In the genomic region with DNA sequence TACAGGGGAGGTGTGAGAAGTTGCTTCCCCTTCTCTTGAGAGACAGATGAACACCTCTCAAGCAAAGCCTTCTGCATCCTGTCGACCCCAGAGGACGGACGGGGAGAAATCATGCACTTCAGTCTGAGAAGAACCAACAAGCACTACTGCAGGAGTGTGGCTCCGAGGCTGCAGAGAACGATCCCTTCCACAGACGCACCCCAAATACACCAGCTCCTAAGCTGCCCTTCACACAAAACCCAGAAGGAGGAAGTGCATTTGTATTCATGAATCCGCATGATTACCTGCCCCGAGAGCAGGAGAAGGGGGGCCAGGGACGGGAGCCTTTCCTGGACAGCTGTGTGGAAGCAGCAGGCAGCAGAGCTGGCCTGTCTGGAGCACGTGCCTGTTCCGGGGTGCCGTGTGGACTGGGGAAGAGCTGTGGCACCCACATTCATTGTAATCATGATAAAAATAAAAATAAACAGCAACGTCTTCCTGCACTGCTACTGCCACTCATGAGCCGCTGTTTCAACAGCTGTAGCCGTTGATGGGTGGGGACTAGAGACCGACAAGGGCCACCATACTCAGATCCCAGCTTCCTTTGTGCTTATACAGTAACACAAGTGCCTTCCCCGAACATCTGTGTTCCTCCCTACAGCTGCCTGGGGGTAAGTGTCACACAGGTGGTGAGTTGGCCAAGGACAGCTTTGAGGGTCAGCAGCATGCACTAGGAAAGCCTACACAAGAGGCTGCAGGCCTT, we compare ENCODE assay signal across 13 cellular contexts. TPM values are rescaled to one million over a fixed set of nuclear protein-coding genes. Genes with fewer than 3 reads are reported as not detected.
DNase-seq lines count a peak whose midpoint lies in the region; ATAC-seq and TF ChIP-seq lines count a peak whose summit lies in the region.
"Had no signal": no experiment of that assay in that cellular context is flagged by ENCODE, and none has a peak within 500 bp of the region (broad histone marks: within the 10 kb centered on the region; RNA-seq: fewer than 3 reads in every experiment).

No MANE protein-coding gene starts in this region.

- peak overlapping the region; percentile 71 for H3K27ac Mint-ChIP-seq in T-helper 2 cell treated with Interferon-gamma antibody and Interleukin-4, amounts not matched to agents 5 μg/mL and 100 μg/mL, for 36 hours
- peak overlapping the region; percentile 55 for H3K27ac Mint-ChIP-seq in activated naive CD8-positive, alpha-beta T cell treated with anti-CD3 and anti-CD28 coated beads, Interleukin-2, amount 10 ng/mL, durations not matched to agents 7 days and 5 days

- H3K27ac ChIP-seq in psoas muscle (peak overlapping the region; percentile 46), colonic mucosa (no peak overlapping the region)

- no peaks in the 10 kb centered on the region for H3K9me3 ChIP-seq in psoas muscle
- H3K9me3 ChIP-seq in colonic mucosa: no peaks in the 10 kb centered on the region

- H3K9me3 Mint-ChIP-seq in T-helper 2 cell treated with Interferon-gamma antibody and Interleukin-4, amounts not matched to agents 5 μg/mL and 100 μg/mL, for 36 hours: no peaks in the 10 kb centered on the region
- H3K9me3 Mint-ChIP-seq in activated naive CD8-positive, alpha-beta T cell treated with anti-CD3 and anti-CD28 coated beads, Interleukin-2, amount 10 ng/mL, durations not matched to agents 7 days and 5 days: peaks cover 4% of the 10 kb centered on the region

- WGBS in psoas muscle, 3 donors: 49 to 52% (median 51%) methylated on average over 17 of the region's 17 CpGs

- H3K36me3 ChIP-seq in psoas muscle (ENCODE audit: insufficient read depth in 1 of 2, low read depth in 1 of 2) (peaks cover 16 to 99% of the 10 kb centered on the region in 2 donors), colonic mucosa (no peaks in the 10 kb centered on the region)

- no peak for DNase-seq in T-helper 2 cell treated with Interferon-gamma antibody and Interleukin-4, amounts not matched to agents 5 μg/mL and 100 μg/mL, for 36 hours (ENCODE audit: low spot score)
- DNase-seq in T-helper 2 cell (no peak), psoas muscle (no peak), hepatic stellate cell (ENCODE audit: low spot score) (no peak), colonic mucosa (no peak)
- no peak for DNase-seq in activated naive CD8-positive, alpha-beta T cell treated with anti-CD3 and anti-CD28 coated beads, Interleukin-2, amount 10 ng/mL, durations not matched to agents 7 days and 5 days
- DNase-seq: activated effector memory CD4-positive, alpha-beta T cell treated with anti-CD3 and anti-CD28 coated beads, Interleukin-2, amount 50 U/mL, for 16 hours; EL; kidney glomerular epithelial cell; SHP77 treated with DMSO at 0.1 percent for 48 hours; stimulated activated CD4-positive, alpha-beta T cell treated with anti-CD3 and anti-CD28 coated beads, Interleukin-2, amount 100 ng/mL, for 24 hours had no signal

- H3K9ac ChIP-seq in colonic mucosa (ENCODE audit: low read depth in 2 of 2, low read length in 2 of 2): no peak overlapping the region

- H3K27me3 ChIP-seq in psoas muscle (ENCODE audit: insufficient read depth in 3 of 3, low read length in 2 of 3) (no peaks in the 10 kb centered on the region), colonic mucosa (no peaks in the 10 kb centered on the region)

- intact Hi-C loops in psoas muscle (cut with DNase I): loop anchor here in 1 of 2 donors (5.0 kb wide), 1 partner anchor 39 kb away; no protein-coding TSS in a partner anchor
- intact Hi-C loops in colonic mucosa (cut with DNase I): no loop called here

- no peaks in the 10 kb centered on the region for H3K27me3 Mint-ChIP-seq in T-helper 2 cell treated with Interferon-gamma antibody and Interleukin-4, amounts not matched to agents 5 μg/mL and 100 μg/mL, for 36 hours (ENCODE audit: low read depth)
- no peaks in the 10 kb centered on the region for H3K27me3 Mint-ChIP-seq in activated naive CD8-positive, alpha-beta T cell treated with anti-CD3 and anti-CD28 coated beads, Interleukin-2, amount 10 ng/mL, durations not matched to agents 7 days and 5 days

- H3K36me3 Mint-ChIP-seq in T-helper 2 cell treated with Interferon-gamma antibody and Interleukin-4, amounts not matched to agents 5 μg/mL and 100 μg/mL, for 36 hours (ENCODE audit: low read depth): peaks cover 14% of the 10 kb centered on the region
- peaks cover 29% of the 10 kb centered on the region for H3K36me3 Mint-ChIP-seq in activated naive CD8-positive, alpha-beta T cell treated with anti-CD3 and anti-CD28 coated beads, Interleukin-2, amount 10 ng/mL, durations not matched to agents 7 days and 5 days

- H3K4me1 Mint-ChIP-seq in T-helper 2 cell treated with Interferon-gamma antibody and Interleukin-4, amounts not matched to agents 5 μg/mL and 100 μg/mL, for 36 hours (ENCODE audit: low read depth): peaks cover 9% of the 10 kb centered on the region
- peaks cover 17% of the 10 kb centered on the region for H3K4me1 Mint-ChIP-seq in activated naive CD8-positive, alpha-beta T cell treated with anti-CD3 and anti-CD28 coated beads, Interleukin-2, amount 10 ng/mL, durations not matched to agents 7 days and 5 days

- H3K4me1 ChIP-seq in psoas muscle: peaks cover 6% of the 10 kb centered on the region
- no peaks in the 10 kb centered on the region for H3K4me1 ChIP-seq in colonic mucosa

- TF ChIP-seq CTCF in psoas muscle (IDR thresholded peaks at IDR 0.05) (no peak), colonic mucosa (IDR thresholded peaks at IDR 0.05) (no peak)

- POLR2A ChIA-PET in activated naive CD8-positive, alpha-beta T cell treated with anti-CD3 and anti-CD28 coated beads, Interleukin-2, amount 10 ng/mL, durations not matched to agents 7 days and 5 days (lab: Charles Lee): no interaction called here

- ATAC-seq in HG02678 (IDR thresholded peaks at IDR 0.05; ENCODE audit: unreplicated experiment) (peak; percentile 62), psoas muscle (peak; percentile 23 to 33 (median 26)), GM19351 (IDR thresholded peaks at IDR 0.05; ENCODE audit: unreplicated experiment) (no peak)
- peak; percentile 63 for ATAC-seq in activated naive CD8-positive, alpha-beta T cell treated with anti-CD3 and anti-CD28 coated beads, Interleukin-2, amount 10 ng/mL, durations not matched to agents 7 days and 5 days (ENCODE audit: low read depth)

- peak overlapping the region; percentile 10 for H3K4me3 Mint-ChIP-seq in T-helper 2 cell treated with Interferon-gamma antibody and Interleukin-4, amounts not matched to agents 5 μg/mL and 100 μg/mL, for 36 hours
- peak overlapping the region; percentile 31 for H3K4me3 Mint-ChIP-seq in activated naive CD8-positive, alpha-beta T cell treated with anti-CD3 and anti-CD28 coated beads, Interleukin-2, amount 10 ng/mL, durations not matched to agents 7 days and 5 days

- H3K4me3 ChIP-seq in psoas muscle: no peak overlapping the region
- no peak overlapping the region for H3K4me3 ChIP-seq in colonic mucosa

RNA-seq across cellular contexts. Expression of a gene that starts 42.9 kb away (rescaled TPM):
- total RNA-seq in activated naive CD8-positive, alpha-beta T cell treated with anti-CD3 and anti-CD28 coated beads, Interleukin-2, amount 10 ng/mL, durations not matched to agents 7 days and 5 days: 10 to 100 TPM; 10.9 to 12.4 TPM
- total RNA-seq in psoas muscle (1,000 to 10,000 TPM in 2 of 4 donors, 100 to 1,000 TPM in 2; 257 to 1,392 (median 704) TPM), colonic mucosa (10 to 100 TPM; 23.3 to 80.4 TPM)
- 1,000 to 10,000 TPM in 1 of 3 donors, 100 to 1,000 TPM in 2; 435 to 1,333 (median 781) TPM for polyA plus RNA-seq in psoas muscle

RNA-seq across cellular contexts. Expression of a gene that starts 49.0 kb away (rescaled TPM):
- total RNA-seq in activated naive CD8-positive, alpha-beta T cell treated with anti-CD3 and anti-CD28 coated beads, Interleukin-2, amount 10 ng/mL, durations not matched to agents 7 days and 5 days: 10 to 100 TPM; 46.0 to 50.1 TPM
- total RNA-seq in psoas muscle: 1 to 10 TPM in 2 of 4 donors, under 1 TPM in 2; 0.63 to 1.6 (median 0.93) TPM
- 1 to 10 TPM in 2 of 3 donors, under 1 TPM in 1; 0.91 to 2.0 (median 1.1) TPM for polyA plus RNA-seq in psoas muscle
- total RNA-seq in colonic mucosa: 10 to 100 TPM; 11.4 to 28.1 TPM

Comparison
In these comparisons a context has a peak if more than half of its experiments do, and no peak if none do; other contexts are left out.
1. RNA of a gene that starts 49.0 kb away (total RNA-seq): 46.0 to 50.1 TPM in activated naive CD8-positive, alpha-beta T cell treated with anti-CD3 and anti-CD28 coated beads, Interleukin-2, amount 10 ng/mL, durations not matched to agents 7 days and 5 days and 11.4 to 28.1 TPM in colonic mucosa; 0.63 to 1.6 TPM in psoas muscle; every median in the first group is over 4 times any median in the second.